ENCODE assay signal across 9 cellular contexts in the genomic region with DNA sequence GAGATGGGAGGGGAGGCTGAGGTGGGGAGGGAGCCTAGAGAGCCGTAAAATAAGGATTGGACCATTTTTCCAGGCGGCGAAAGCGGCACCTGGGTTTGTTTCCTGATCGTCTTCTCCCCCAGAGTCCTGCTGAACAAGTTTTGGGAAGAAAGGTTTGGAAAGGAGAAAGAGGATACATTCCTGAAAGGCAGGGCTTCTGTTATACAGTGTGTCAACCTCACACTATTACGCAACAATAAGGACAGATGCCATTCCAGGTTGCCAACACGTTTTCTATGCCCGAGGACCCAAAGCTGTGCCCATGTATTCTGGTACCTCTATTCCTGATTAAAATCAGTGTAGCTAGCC. TPM values are rescaled to one million over a fixed set of nuclear protein-coding genes. Genes with fewer than 3 reads are reported as not detected.
A peak's percentile ranks its signal among the peaks of the same experiment; 100 is the strongest.
DNase-seq lines count a peak whose midpoint lies in the region; ATAC-seq and TF ChIP-seq lines count a peak whose summit lies in the region.
"Had no signal": no experiment of that assay in that cellular context is flagged by ENCODE, and none has a peak within 500 bp of the region (broad histone marks: within the 10 kb centered on the region; RNA-seq: fewer than 3 reads in every experiment).

No MANE protein-coding gene starts in this region.

- peak overlapping the region; percentile 90 for H2AFZ ChIP-seq in neuronal stem cell (ENCODE audit: low read length)

- H3K4me3 ChIP-seq in CD8-positive, alpha-beta T cell (ENCODE audit: low read depth, low read length) = peak overlapping the region; percentile 92
- peak overlapping the region; percentile 63 to 92 for H3K4me3 ChIP-seq in neuronal stem cell (ENCODE audit: low read length in 2 of 2)

- intact Hi-C loops in CD8-positive, alpha-beta T cell (cut with DNase I, micrococcal nuclease) = loop anchor here (5.0 to 10.0 kb wide), 9 partner anchors 122 to 1359 kb away; a partner anchor contains a TSS

- H2BK5ac ChIP-seq in neuronal stem cell (ENCODE audit: low read length) = no peak overlapping the region

- H3K4me2 ChIP-seq in neuronal stem cell (ENCODE audit: insufficient read depth, low read length, poor library complexity, severe bottlenecking) = peak overlapping the region; percentile 63

- peak overlapping the region; percentile 97 for H3K18ac ChIP-seq in neuronal stem cell (ENCODE audit: low read length)

- no peak overlapping the region for H3K4me3 Mint-ChIP-seq in CD8-positive, alpha-beta T cell
- H3K4me3 Mint-ChIP-seq: dendritic cell treated with granulocyte-macrophage colony-stimulating factor and Interleukin-4, amounts not matched to agents 40 ng/mL and 50 ng/mL, for 4 days had no signal

- peak overlapping the region; percentile 52 for H3K23ac ChIP-seq in neuronal stem cell (ENCODE audit: low read depth, low read length, poor library complexity)

- no peaks in the 10 kb centered on the region for H3K27me3 Mint-ChIP-seq in CD8-positive, alpha-beta T cell (ENCODE audit: low read depth)
- H3K27me3 Mint-ChIP-seq: dendritic cell treated with granulocyte-macrophage colony-stimulating factor and Interleukin-4, amounts not matched to agents 40 ng/mL and 50 ng/mL, for 4 days had no signal

- peak overlapping the region; percentile 81 for H3K27ac ChIP-seq in CD8-positive, alpha-beta T cell (ENCODE audit: low read depth, low read length)
- peak overlapping the region; percentile 79 for H3K27ac ChIP-seq in epithelial cell of prostate
- peak overlapping the region; percentile 85 for H3K27ac ChIP-seq in neuronal stem cell (replicated peaks; ENCODE audit: low read length)

- H3K14ac ChIP-seq in neuronal stem cell (ENCODE audit: low read length) = no peak overlapping the region

- H3K27me3 ChIP-seq in CD8-positive, alpha-beta T cell (ENCODE audit: insufficient read depth, low read length) = no peaks in the 10 kb centered on the region
- H3K27me3 ChIP-seq in neuronal stem cell (ENCODE audit: control insufficient read depth in 3 of 3, insufficient read depth in 3 of 3, low read depth in 1 of 3, low read length in 3 of 3) = no peaks in the 10 kb centered on the region

- H3K4me1 Mint-ChIP-seq in CD8-positive, alpha-beta T cell (ENCODE audit: low read depth) = peaks cover 42% of the 10 kb centered on the region

- peaks cover 2% of the 10 kb centered on the region for H3K79me1 ChIP-seq in neuronal stem cell (ENCODE audit: low read depth, low read length)

- no peak overlapping the region for H3K4ac ChIP-seq in neuronal stem cell (ENCODE audit: low read length)

- no peak overlapping the region for H4K8ac ChIP-seq in neuronal stem cell (ENCODE audit: low read depth, low read length)

- H4K91ac ChIP-seq in neuronal stem cell (ENCODE audit: low read depth, low read length, poor library complexity) = no peak overlapping the region

- POLR2A ChIA-PET in CD8-positive, alpha-beta T cell (lab: Charles Lee) = interaction anchor here (0.8 to 1.2 kb wide), 4 partner anchors 12 to 323 kb away, joined by 3 to 4 read pairs (median 3); no protein-coding TSS in a partner anchor

- TF ChIP-seq CTCF in CD8-positive, alpha-beta T cell (IDR thresholded peaks at IDR 0.05) = no peak

- peak overlapping the region; percentile 76 for H3K27ac Mint-ChIP-seq in CD8-positive, alpha-beta T cell
- H3K27ac Mint-ChIP-seq: dendritic cell treated with granulocyte-macrophage colony-stimulating factor and Interleukin-4, amounts not matched to agents 40 ng/mL and 50 ng/mL, for 4 days had no signal

- H3K9ac ChIP-seq in neuronal stem cell (ENCODE audit: low read depth, low read length, poor library complexity) = peak overlapping the region; percentile 90

- no peak for DNase-seq in CD8-positive, alpha-beta T cell
- peak; percentile 3 for DNase-seq in MV-4-11 (lab: John Stamatoyannopoulos, UW)
- DNase-seq in epithelial cell of prostate (ENCODE audit: low read depth, low spot score) = no peak
- DNase-seq in neuronal stem cell (ENCODE audit: low spot score) = no peak
- no peak for DNase-seq in nucleus accumbens (lab: John Stamatoyannopoulos, UW)
- DNase-seq in activated CD8-positive, alpha-beta memory T cell treated with anti-CD3 and anti-CD28 coated beads, Interleukin-2, amount 50 U/mL, for 4 hours = no peak
- no peak for DNase-seq in stimulated activated CD4-positive, alpha-beta T cell treated with anti-CD3 and anti-CD28 coated beads, Interleukin-4, amount 100 ng/mL, for 24 hours

- H3K9me3 ChIP-seq in CD8-positive, alpha-beta T cell (ENCODE audit: low read length) = no peaks in the 10 kb centered on the region
- no peaks in the 10 kb centered on the region for H3K9me3 ChIP-seq in neuronal stem cell (replicated peaks in 1 of 2; ENCODE audit: control insufficient read depth in 2 of 2, insufficient read depth in 1 of 2, low read depth in 1 of 2, low read length in 2 of 2)

- no peaks in the 10 kb centered on the region for H3K36me3 ChIP-seq in CD8-positive, alpha-beta T cell (ENCODE audit: insufficient read depth, low read length)
- H3K36me3 ChIP-seq in neuronal stem cell (replicated peaks in 1 of 2; ENCODE audit: control insufficient read depth in 2 of 2, insufficient read depth in 2 of 2, low read length in 2 of 2) = peaks cover 0 to 8% of the 10 kb centered on the region in 2 donors

- peaks cover 2% of the 10 kb centered on the region for H3K36me3 Mint-ChIP-seq in CD8-positive, alpha-beta T cell

- no peak overlapping the region for H2BK120ac ChIP-seq in neuronal stem cell (ENCODE audit: low read depth, low read length)

- WGBS in neuronal stem cell (ENCODE audit: extremely low coverage in 2 of 2, insufficient read length in 2 of 2, insufficient replicate concordance in 1 of 2), 2 donors = no CpG with 5 or more reads among the region's 8 CpGs

- ATAC-seq in CD8-positive, alpha-beta T cell = no peak
- no peak for ATAC-seq in GM21515 (IDR thresholded peaks at IDR 0.05; ENCODE audit: unreplicated experiment)

- H3K9me3 Mint-ChIP-seq in CD8-positive, alpha-beta T cell = no peaks in the 10 kb centered on the region
- H3K9me3 Mint-ChIP-seq: dendritic cell treated with granulocyte-macrophage colony-stimulating factor and Interleukin-4, amounts not matched to agents 40 ng/mL and 50 ng/mL, for 4 days had no signal

- no peak overlapping the region for H2BK12ac ChIP-seq in neuronal stem cell (ENCODE audit: low read length)

- no peak overlapping the region for H2BK15ac ChIP-seq in neuronal stem cell (ENCODE audit: low read length)

- CTCF ChIA-PET in CD8-positive, alpha-beta T cell (lab: Charles Lee) = interaction anchor here (0.9 to 3.1 kb wide), 2 partner anchors 12 to 15 kb away, joined by 3 to 28 read pairs; no protein-coding TSS in a partner anchor

- peaks cover 20% of the 10 kb centered on the region for H3K4me1 ChIP-seq in CD8-positive, alpha-beta T cell (ENCODE audit: insufficient read depth, low read length)
- H3K4me1 ChIP-seq in neuronal stem cell (ENCODE audit: control insufficient read depth in 2 of 2, insufficient read depth in 1 of 2, low read depth in 1 of 2, low read length in 2 of 2) = peaks cover 5 to 8% of the 10 kb centered on the region in 2 donors

- no peak overlapping the region for H2AK5ac ChIP-seq in neuronal stem cell (ENCODE audit: low read depth, low read length)

RNA-seq across cellular contexts. Expression of a gene that starts 0.7 kb away (rescaled TPM):
- 1 to 10 TPM; 7.1 to 8.3 TPM for total RNA-seq in CD8-positive, alpha-beta T cell
- polyA plus RNA-seq in neuronal stem cell (2013, experiment 1 of 2) = 60.4 TPM
- 61.6 TPM for polyA plus RNA-seq in neuronal stem cell (2013, experiment 2 of 2)

RNA-seq across cellular contexts. Expression of a gene that starts 53.3 kb away (rescaled TPM):
- not detected for total RNA-seq in CD8-positive, alpha-beta T cell
- polyA plus RNA-seq in neuronal stem cell (2013, experiment 1 of 2) = 36.4 TPM
- polyA plus RNA-seq in neuronal stem cell (2013, experiment 2 of 2) = 36.4 TPM
